Comparison of ENCODE assay signal across 26 cellular contexts in genomic region chr12:62540354-62540753, GRCh38.
"Had no signal": no experiment of that assay in that cellular context is flagged by ENCODE, and none has a peak within 500 bp of the region (broad histone marks: within the 10 kb centered on the region; RNA-seq: fewer than 3 reads in every experiment).

No MANE protein-coding gene starts in this region.

- FAIRE-seq: islet of Langerhans, keratinocyte had no signal

- H3K27me3 ChIP-seq: colonic mucosa, esophagus squamous epithelium, gastrocnemius medialis, heart right ventricle, left lung had no signal

- H3K27me3 Mint-ChIP-seq: dendritic cell treated with granulocyte-macrophage colony-stimulating factor and Interleukin-4, amounts not matched to agents 40 ng/mL and 50 ng/mL, for 4 days; effector memory CD8-positive, alpha-beta T cell had no signal

- H3K4me3 Mint-ChIP-seq: dendritic cell treated with granulocyte-macrophage colony-stimulating factor and Interleukin-4, amounts not matched to agents 40 ng/mL and 50 ng/mL, for 4 days; effector memory CD8-positive, alpha-beta T cell; endodermal cell; mesothelial cell of epicardium had no signal

- H3K36me3 ChIP-seq: colonic mucosa had no signal

- DNase-seq: colonic mucosa; cortex of kidney; effector CD8-positive, alpha-beta T cell; effector memory CD8-positive, alpha-beta T cell; endodermal cell; erythroblast; esophagus squamous epithelium; foreskin fibroblast; foreskin melanocyte; gastrocnemius medialis; glutamatergic neuron; head of caudate nucleus; heart right ventricle; hippocampal formation; left cardiac atrium; left lung; left ventricle myocardium superior; lower lobe of right lung; mesenchymal stem cell; mucosa of descending colon had no signal

- H3K9me3 Mint-ChIP-seq: dendritic cell treated with granulocyte-macrophage colony-stimulating factor and Interleukin-4, amounts not matched to agents 40 ng/mL and 50 ng/mL, for 4 days; effector memory CD8-positive, alpha-beta T cell; endodermal cell; mesothelial cell of epicardium had no signal

- ATAC-seq: effector memory CD8-positive, alpha-beta T cell; esophagus mucosa; gastrocnemius medialis; heart right ventricle; left lung; left ventricle myocardium superior; lower lobe of right lung; mucosa of descending colon had no signal

- H3K4me3 ChIP-seq: colonic mucosa, esophagus squamous epithelium, gastrocnemius medialis, heart right ventricle, left lung, lower lobe of right lung, mucosa of descending colon had no signal

- H3K27ac ChIP-seq: colonic mucosa, epithelial cell of prostate, esophagus squamous epithelium, gastrocnemius medialis, heart right ventricle, left lung, lower lobe of right lung had no signal

- H3K27ac Mint-ChIP-seq: dendritic cell treated with granulocyte-macrophage colony-stimulating factor and Interleukin-4, amounts not matched to agents 40 ng/mL and 50 ng/mL, for 4 days; effector memory CD8-positive, alpha-beta T cell; endodermal cell; mesothelial cell of epicardium had no signal

- H3K4me1 ChIP-seq: colonic mucosa, gastrocnemius medialis, left lung, lower lobe of right lung had no signal

- H3K4me1 Mint-ChIP-seq: endodermal cell had no signal

- H3K9me3 ChIP-seq: colonic mucosa, esophagus squamous epithelium, gastrocnemius medialis, heart right ventricle, left lung, lower lobe of right lung, mucosa of descending colon had no signal
